9 cellular contexts compared by ENCODE assay signal in the genomic region with DNA sequence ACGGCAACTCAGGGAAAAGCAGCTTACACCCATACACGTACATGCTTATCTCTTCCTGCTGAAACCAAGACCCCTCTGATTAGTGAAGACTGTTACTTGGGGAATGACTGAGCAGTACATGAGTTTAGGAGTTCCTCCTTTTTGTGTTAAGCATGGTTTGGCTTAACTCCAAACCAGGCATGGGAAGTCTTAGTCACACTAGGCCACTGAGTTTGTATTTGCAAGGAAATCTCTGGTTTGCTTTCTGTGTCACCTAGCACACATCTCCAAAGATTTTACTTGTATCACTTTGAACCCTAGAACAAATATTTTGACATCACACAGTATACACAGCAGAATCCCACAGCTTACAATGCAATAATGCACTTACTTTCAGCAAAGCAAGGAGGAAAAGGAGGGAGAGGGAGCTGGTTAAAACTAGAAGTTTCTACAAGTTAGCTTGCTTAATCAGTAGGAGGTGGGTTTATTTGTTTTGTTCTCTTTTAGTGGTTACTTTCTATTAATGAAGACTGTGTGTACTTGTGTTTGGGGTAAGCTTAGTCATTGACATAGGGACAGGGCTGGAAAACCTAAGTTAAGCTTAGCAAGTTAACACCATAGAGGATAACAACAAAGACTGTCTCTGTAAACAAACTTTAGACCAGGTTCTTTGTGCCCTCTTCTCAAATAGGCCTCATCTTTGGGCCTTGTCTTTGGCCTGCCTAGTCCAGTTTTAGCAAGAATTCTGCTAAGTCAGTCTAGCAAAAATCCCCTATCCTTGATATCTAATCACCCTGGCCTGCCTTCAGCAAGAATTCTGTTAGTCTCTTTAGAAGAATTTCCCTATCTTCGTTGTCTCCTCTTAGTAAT.
DNase-seq lines count a peak whose midpoint lies in the region; ATAC-seq and TF ChIP-seq lines count a peak whose summit lies in the region.
"Had no signal": no experiment of that assay in that cellular context is flagged by ENCODE, and none has a peak within 500 bp of the region (broad histone marks: within the 10 kb centered on the region; RNA-seq: fewer than 3 reads in every experiment).

No MANE protein-coding gene starts in this region.

- intact Hi-C loops in vagina (cut with DNase I): no loop called here
- intact Hi-C loops in left colon (cut with DNase I, micrococcal nuclease): no loop called here

- H3K36me3 ChIP-seq in vagina: no peaks in the 10 kb centered on the region

- H3K4me3 ChIP-seq in vagina: no peak overlapping the region

- peaks cover 14% of the 10 kb centered on the region for H3K4me1 ChIP-seq in vagina

- no peaks in the 10 kb centered on the region for H3K27me3 ChIP-seq in vagina

- DNase-seq in activated CD4-positive, alpha-beta T cell treated with anti-CD3 and anti-CD28 coated beads, Interleukin-2, amount 50 U/mL, for 48 hours: peak; percentile 28 to 54
- DNase-seq in activated CD4-positive, alpha-beta T cell treated with anti-CD3 and anti-CD28 coated beads for 1 hour: no peak
- DNase-seq in T1000 (lab: John Stamatoyannopoulos, UW): peak; percentile 29
- DNase-seq in glomerular visceral epithelial cell (ENCODE audit: extremely low spot score): peak; percentile 89
- peak; percentile 41 for DNase-seq in stimulated activated CD4-positive, alpha-beta T cell treated with anti-CD3 and anti-CD28 coated beads, Interleukin-1b, Interleukin-23, amount 100 ng/mL, for 48 hours
- no peak for DNase-seq in vagina (ENCODE audit: extremely low spot score in 2 of 2)
- no peak for DNase-seq in left colon

- no peak for TF ChIP-seq POLR2A in vagina (IDR thresholded peaks at IDR 0.05)

- no peaks in the 10 kb centered on the region for H3K9me3 ChIP-seq in vagina

- no peak overlapping the region for H3K27ac ChIP-seq in vagina
- H3K27ac ChIP-seq: C4-2B had no signal

- ATAC-seq in HG03442 (IDR thresholded peaks at IDR 0.05; ENCODE audit: unreplicated experiment) (peak; percentile 71), left colon (no peak)

- no peak for TF ChIP-seq CTCF in vagina (IDR thresholded peaks at IDR 0.05)

Comparison
In these comparisons a context has a peak if more than half of its experiments do, and no peak if none do; other contexts are left out.
1. DNase-seq: peak in activated CD4-positive, alpha-beta T cell treated with anti-CD3 and anti-CD28 coated beads, Interleukin-2, amount 50 U/mL, for 48 hours (2 of 2), T1000 (single experiment), glomerular visceral epithelial cell (single experiment) and stimulated activated CD4-positive, alpha-beta T cell treated with anti-CD3 and anti-CD28 coated beads, Interleukin-1b, Interleukin-23, amount 100 ng/mL, for 48 hours (single experiment); none in activated CD4-positive, alpha-beta T cell treated with anti-CD3 and anti-CD28 coated beads for 1 hour (single experiment), vagina (0 of 2) and left colon (0 of 2).